18 cellular contexts compared by ENCODE assay signal in genomic region chr11:2298131-2298794, GRCh38. TPM values are rescaled to one million over a fixed set of nuclear protein-coding genes. Genes with fewer than 3 reads are reported as not detected.
DNase-seq lines count a peak whose midpoint lies in the region; ATAC-seq and TF ChIP-seq lines count a peak whose summit lies in the region.
"Had no signal": no experiment of that assay in that cellular context is flagged by ENCODE, and none has a peak within 500 bp of the region (broad histone marks: within the 10 kb centered on the region; RNA-seq: fewer than 3 reads in every experiment).

No MANE protein-coding gene starts in this region.

- no peak for TF ChIP-seq POLR2A in esophagus squamous epithelium (IDR thresholded peaks at IDR 0.05)

- H3K27ac Mint-ChIP-seq in activated naive CD4-positive, alpha-beta T cell treated with anti-CD3 and anti-CD28 coated beads, Interleukin-2, amount 50 U/mL, for 24 hours: peak overlapping the region; percentile 30
- H3K27ac Mint-ChIP-seq in activated CD8-positive, alpha-beta memory T cell treated with anti-CD3 and anti-CD28 coated beads, Interleukin-2, amount 10 ng/mL, durations not matched to agents 7 days and 5 days: peak overlapping the region; percentile 33
- peak overlapping the region in 8 of 9 donors; percentile 60 to 89 (median 82) for H3K27ac Mint-ChIP-seq in naive thymus-derived CD4-positive, alpha-beta T cell
- no peak overlapping the region for H3K27ac Mint-ChIP-seq in type B pancreatic cell
- H3K27ac Mint-ChIP-seq: activated naive CD8-positive, alpha-beta T cell treated with anti-CD3 and anti-CD28 coated beads, Interleukin-2, amount 50 U/mL, for 24 hours; memory B cell had no signal

- no peak for DNase-seq in activated naive CD4-positive, alpha-beta T cell treated with Interleukin-2 at 50 U/mL for 16 hours
- DNase-seq in activated CD8-positive, alpha-beta memory T cell treated with anti-CD3 and anti-CD28 coated beads, Interleukin-2, amount 10 ng/mL, durations not matched to agents 7 days and 5 days: peak; percentile 38
- DNase-seq in naive thymus-derived CD4-positive, alpha-beta T cell: peak in 1 of 9 donors; percentile 19
- DNase-seq in type B pancreatic cell (ENCODE audit: extremely low spot score, unreplicated experiment) (peak; percentile 65), esophagus squamous epithelium (lab: John Stamatoyannopoulos, UW) (no peak), medulla oblongata (ENCODE audit: extremely low spot score) (no peak)
- no peak for DNase-seq in effector CD8-positive, alpha-beta T cell (lab: John Stamatoyannopoulos, UW)
- DNase-seq: activated naive CD8-positive, alpha-beta T cell treated with anti-CD3 and anti-CD28 coated beads, Interleukin-2, amount 50 U/mL, for 24 hours; foreskin fibroblast; GF-D8; NCI-H1105; NCI-H2171; NCI-H774; occipital lobe; trophoblast cell had no signal

- CTCF ChIA-PET in activated CD8-positive, alpha-beta memory T cell treated with anti-CD3 and anti-CD28 coated beads, Interleukin-2, amount 10 ng/mL, durations not matched to agents 7 days and 5 days (lab: Charles Lee): interaction anchor here (0.8 to 10.3 kb wide), 7 partner anchors 9 to 122 kb away, joined by 3 to 432 read pairs (median 7); partner anchors contain the start of gene TSSC4
- CTCF ChIA-PET in naive thymus-derived CD4-positive, alpha-beta T cell (lab: Charles Lee): interaction anchor here (9.0 kb wide), 1 partner anchor 122 kb away, joined by 167 read pairs; no protein-coding TSS in a partner anchor

- TF ChIP-seq CTCF in type B pancreatic cell (conservative IDR thresholded peaks at IDR 0.05) (no peak), esophagus squamous epithelium (IDR thresholded peaks at IDR 0.05) (no peak)

- no peak overlapping the region for H3K4me3 ChIP-seq in naive thymus-derived CD4-positive, alpha-beta T cell (ENCODE audit: low read length)
- no peak overlapping the region for H3K4me3 ChIP-seq in esophagus squamous epithelium

- no peaks in the 10 kb centered on the region for H3K9me3 Mint-ChIP-seq in activated naive CD4-positive, alpha-beta T cell treated with anti-CD3 and anti-CD28 coated beads, Interleukin-2, amount 50 U/mL, for 24 hours
- H3K9me3 Mint-ChIP-seq in activated CD8-positive, alpha-beta memory T cell treated with anti-CD3 and anti-CD28 coated beads, Interleukin-2, amount 10 ng/mL, durations not matched to agents 7 days and 5 days (ENCODE audit: low read depth): no peaks in the 10 kb centered on the region
- H3K9me3 Mint-ChIP-seq in naive thymus-derived CD4-positive, alpha-beta T cell: no peaks in the 10 kb centered on the region
- no peaks in the 10 kb centered on the region for H3K9me3 Mint-ChIP-seq in type B pancreatic cell
- H3K9me3 Mint-ChIP-seq: activated naive CD8-positive, alpha-beta T cell treated with anti-CD3 and anti-CD28 coated beads, Interleukin-2, amount 50 U/mL, for 24 hours; memory B cell had no signal

- ATAC-seq in activated CD8-positive, alpha-beta memory T cell treated with anti-CD3 and anti-CD28 coated beads, Interleukin-2, amount 10 ng/mL, durations not matched to agents 7 days and 5 days: no peak
- ATAC-seq in naive thymus-derived CD4-positive, alpha-beta T cell: no peak
- ATAC-seq: activated naive CD8-positive, alpha-beta T cell treated with anti-CD3 and anti-CD28 coated beads, Interleukin-2, amount 50 U/mL, for 24 hours had no signal

- no peaks in the 10 kb centered on the region for H3K9me3 ChIP-seq in naive thymus-derived CD4-positive, alpha-beta T cell (ENCODE audit: control insufficient read depth in 2 of 3, low read length in 3 of 3)
- no peaks in the 10 kb centered on the region for H3K9me3 ChIP-seq in esophagus squamous epithelium

- POLR2A ChIA-PET in naive thymus-derived CD4-positive, alpha-beta T cell (lab: Charles Lee): interaction anchor here (1.8 kb wide), 1 partner anchor 9 kb away, joined by 4 read pairs; no protein-coding TSS in a partner anchor

- peaks cover 23 to 44% of the 10 kb centered on the region in 2 donors for H3K4me1 ChIP-seq in naive thymus-derived CD4-positive, alpha-beta T cell (ENCODE audit: control insufficient read depth in 2 of 2, insufficient read depth in 2 of 2, low read length in 2 of 2)
- H3K4me1 ChIP-seq in esophagus squamous epithelium: peaks cover 0 to 12% (median 5%) of the 10 kb centered on the region in 3 donors

- 78% methylated on average over 4 of the region's 14 CpGs; no CpG with 5 or more reads in 1 of the 2 donors for WGBS in esophagus squamous epithelium, 2 donors

- H3K4me1 Mint-ChIP-seq in activated naive CD4-positive, alpha-beta T cell treated with anti-CD3 and anti-CD28 coated beads, Interleukin-2, amount 50 U/mL, for 24 hours: peaks cover 52% of the 10 kb centered on the region
- H3K4me1 Mint-ChIP-seq in activated CD8-positive, alpha-beta memory T cell treated with anti-CD3 and anti-CD28 coated beads, Interleukin-2, amount 10 ng/mL, durations not matched to agents 7 days and 5 days: peaks cover 32% of the 10 kb centered on the region
- H3K4me1 Mint-ChIP-seq in naive thymus-derived CD4-positive, alpha-beta T cell: peaks cover 25 to 51% (median 34%) of the 10 kb centered on the region in 7 donors
- H3K4me1 Mint-ChIP-seq in type B pancreatic cell (ENCODE audit: unreplicated experiment): no peaks in the 10 kb centered on the region

- H3K36me3 ChIP-seq in naive thymus-derived CD4-positive, alpha-beta T cell (ENCODE audit: control insufficient read depth in 2 of 3, insufficient read depth in 3 of 3, low read length in 3 of 3): peaks cover 0 to 32% (median 0%) of the 10 kb centered on the region in 3 experiments
- no peaks in the 10 kb centered on the region for H3K36me3 ChIP-seq in esophagus squamous epithelium

- no peak overlapping the region for H3K4me3 Mint-ChIP-seq in activated naive CD4-positive, alpha-beta T cell treated with anti-CD3 and anti-CD28 coated beads, Interleukin-2, amount 50 U/mL, for 24 hours
- no peak overlapping the region for H3K4me3 Mint-ChIP-seq in activated CD8-positive, alpha-beta memory T cell treated with anti-CD3 and anti-CD28 coated beads, Interleukin-2, amount 10 ng/mL, durations not matched to agents 7 days and 5 days
- peak overlapping the region in 4 of 10 donors; percentile 10 to 98 (median 46) for H3K4me3 Mint-ChIP-seq in naive thymus-derived CD4-positive, alpha-beta T cell
- no peak overlapping the region for H3K4me3 Mint-ChIP-seq in type B pancreatic cell
- H3K4me3 Mint-ChIP-seq: activated naive CD8-positive, alpha-beta T cell treated with anti-CD3 and anti-CD28 coated beads, Interleukin-2, amount 50 U/mL, for 24 hours; memory B cell had no signal

- intact Hi-C loops in naive thymus-derived CD4-positive, alpha-beta T cell (cut with micrococcal nuclease): no loop called here
- intact Hi-C loops in esophagus squamous epithelium (cut with DNase I): no loop called here

- no peaks in the 10 kb centered on the region for H3K36me3 Mint-ChIP-seq in activated naive CD4-positive, alpha-beta T cell treated with anti-CD3 and anti-CD28 coated beads, Interleukin-2, amount 50 U/mL, for 24 hours
- peaks cover 5% of the 10 kb centered on the region for H3K36me3 Mint-ChIP-seq in activated CD8-positive, alpha-beta memory T cell treated with anti-CD3 and anti-CD28 coated beads, Interleukin-2, amount 10 ng/mL, durations not matched to agents 7 days and 5 days
- H3K36me3 Mint-ChIP-seq in naive thymus-derived CD4-positive, alpha-beta T cell: peaks cover 0 to 4% (median 0%) of the 10 kb centered on the region in 5 donors
- H3K36me3 Mint-ChIP-seq in type B pancreatic cell: no peaks in the 10 kb centered on the region

- no peaks in the 10 kb centered on the region for H3K27me3 Mint-ChIP-seq in activated naive CD4-positive, alpha-beta T cell treated with anti-CD3 and anti-CD28 coated beads, Interleukin-2, amount 50 U/mL, for 24 hours
- peaks cover 6% of the 10 kb centered on the region for H3K27me3 Mint-ChIP-seq in activated CD8-positive, alpha-beta memory T cell treated with anti-CD3 and anti-CD28 coated beads, Interleukin-2, amount 10 ng/mL, durations not matched to agents 7 days and 5 days
- peaks cover 0 to 8% (median 0%) of the 10 kb centered on the region in 5 donors for H3K27me3 Mint-ChIP-seq in naive thymus-derived CD4-positive, alpha-beta T cell
- peaks cover 15% of the 10 kb centered on the region for H3K27me3 Mint-ChIP-seq in type B pancreatic cell
- H3K27me3 Mint-ChIP-seq: activated naive CD8-positive, alpha-beta T cell treated with anti-CD3 and anti-CD28 coated beads, Interleukin-2, amount 50 U/mL, for 24 hours; memory B cell had no signal

- H3K27me3 ChIP-seq in naive thymus-derived CD4-positive, alpha-beta T cell (ENCODE audit: control insufficient read depth in 2 of 2, insufficient read depth in 2 of 2, low read length in 2 of 2): no peaks in the 10 kb centered on the region
- peaks cover 0 to 28% (median 0%) of the 10 kb centered on the region in 4 donors for H3K27me3 ChIP-seq in esophagus squamous epithelium

- H3K27ac ChIP-seq in naive thymus-derived CD4-positive, alpha-beta T cell (ENCODE audit: low read depth, low read length): peak overlapping the region; percentile 58
- no peak overlapping the region for H3K27ac ChIP-seq in esophagus squamous epithelium
- H3K27ac ChIP-seq: KMS-11 had no signal

RNA-seq across cellular contexts. Expression of gene C11orf21, which starts 3.5 kb away (rescaled TPM):
- 10 to 100 TPM; 28.3 to 49.2 TPM for total RNA-seq in activated CD8-positive, alpha-beta memory T cell treated with anti-CD3 and anti-CD28 coated beads, Interleukin-2, amount 10 ng/mL, durations not matched to agents 7 days and 5 days
- 100 to 1,000 TPM in 3 of 5 experiments, 10 to 100 TPM in 2; 33.9 to 153 (median 112) TPM for total RNA-seq in naive thymus-derived CD4-positive, alpha-beta T cell
- 10 to 100 TPM; 10.7 to 14.4 TPM for polyA plus RNA-seq in naive thymus-derived CD4-positive, alpha-beta T cell
- total RNA-seq in type B pancreatic cell (ENCODE audit: low replicate concordance) (0.51 and 1.2 TPM in 2 replicates), esophagus squamous epithelium (under 1 TPM in 3 of 4 donors, not detected in 1; 0.30 to 0.94 (median 0.76) TPM)

RNA-seq across cellular contexts. Expression of gene TSPAN32, which starts 3.5 kb away (rescaled TPM):
- total RNA-seq in activated CD8-positive, alpha-beta memory T cell treated with anti-CD3 and anti-CD28 coated beads, Interleukin-2, amount 10 ng/mL, durations not matched to agents 7 days and 5 days: 10 to 100 TPM; 20.5 to 41.4 TPM
- 100 to 1,000 TPM in 2 of 5 experiments, 10 to 100 TPM in 3; 33.5 to 116 (median 70.3) TPM for total RNA-seq in naive thymus-derived CD4-positive, alpha-beta T cell
- 10 to 100 TPM; 15.7 to 23.9 TPM for polyA plus RNA-seq in naive thymus-derived CD4-positive, alpha-beta T cell
- 2.6 and 7.2 TPM in 2 replicates for total RNA-seq in type B pancreatic cell (ENCODE audit: low replicate concordance)
- total RNA-seq in esophagus squamous epithelium: 1 to 10 TPM in 1 of 4 donors, not detected in 3; 2.5 TPM
- total RNA-seq: occipital lobe had no signal

RNA-seq across cellular contexts. Expression of gene ASCL2, which starts 27.9 kb away (rescaled TPM):
- total RNA-seq in activated CD8-positive, alpha-beta memory T cell treated with anti-CD3 and anti-CD28 coated beads, Interleukin-2, amount 10 ng/mL, durations not matched to agents 7 days and 5 days: under 1 TPM; 0.12 to 0.15 TPM
- total RNA-seq in naive thymus-derived CD4-positive, alpha-beta T cell: 1 to 10 TPM in 1 of 5 experiments, under 1 TPM in 3, not detected in 1; 0.32 to 2.1 (median 0.45) TPM
- not detected for polyA plus RNA-seq in naive thymus-derived CD4-positive, alpha-beta T cell
- total RNA-seq in type B pancreatic cell (ENCODE audit: low replicate concordance) (5.6 and 13.6 TPM in 2 replicates), esophagus squamous epithelium (1 to 10 TPM in 3 of 4 donors, under 1 TPM in 1; 0.67 to 5.1 (median 2.3) TPM)

Comparison
In these comparisons a context has a peak if more than half of its experiments do, and no peak if none do; other contexts are left out.
1. DNase-seq: peak in activated CD8-positive, alpha-beta memory T cell treated with anti-CD3 and anti-CD28 coated beads, Interleukin-2, amount 10 ng/mL, durations not matched to agents 7 days and 5 days (single experiment) and type B pancreatic cell (single experiment); none in activated naive CD4-positive, alpha-beta T cell treated with Interleukin-2 at 50 U/mL for 16 hours (single experiment), esophagus squamous epithelium (single experiment), effector CD8-positive, alpha-beta T cell (single experiment) and medulla oblongata (single experiment).
2. RNA of gene C11orf21, which starts 3.5 kb away (total RNA-seq): 33.9 to 153 TPM in naive thymus-derived CD4-positive, alpha-beta T cell and 28.3 to 49.2 TPM in activated CD8-positive, alpha-beta memory T cell treated with anti-CD3 and anti-CD28 coated beads, Interleukin-2, amount 10 ng/mL, durations not matched to agents 7 days and 5 days; 0.30 to 0.94 TPM in esophagus squamous epithelium and 0.51 to 1.2 TPM in type B pancreatic cell; every median in the first group is over 10 times any median in the second.